ENCODE assay signal across 12 cellular contexts in the genomic region with DNA sequence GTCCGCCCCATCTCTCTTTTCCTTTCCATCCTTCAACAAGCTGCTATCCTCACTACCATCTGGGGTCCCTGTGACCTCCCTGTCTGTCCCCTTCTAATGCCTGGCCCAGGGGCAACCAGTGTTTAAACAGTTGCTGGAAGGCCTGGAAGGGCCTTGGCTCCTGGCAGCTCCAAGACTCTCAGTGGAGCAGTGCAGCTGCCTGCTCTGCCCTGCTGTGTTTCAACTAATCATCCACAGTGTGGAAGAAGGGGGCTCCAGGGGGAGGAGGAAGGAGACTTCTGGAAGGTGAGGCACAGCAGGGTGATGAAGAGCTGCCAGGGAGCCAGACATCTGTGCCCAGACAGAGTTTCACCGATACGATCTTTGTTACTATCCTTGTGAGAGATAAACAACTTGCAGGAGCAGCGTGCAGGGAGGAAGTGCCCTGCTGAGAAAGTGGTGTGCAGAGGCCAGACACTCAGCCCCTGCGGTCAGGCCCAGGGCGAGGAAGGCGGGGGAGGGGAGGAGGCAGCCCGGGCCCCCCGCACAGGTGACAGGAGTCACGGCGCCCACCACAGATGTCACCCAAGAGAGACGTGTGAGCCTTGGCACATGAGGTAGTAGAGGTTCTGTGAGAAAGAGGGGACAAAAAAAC.
DNase-seq lines count a peak whose midpoint lies in the region; ATAC-seq, FAIRE-seq and TF ChIP-seq lines count a peak whose summit lies in the region.
"Had no signal": no experiment of that assay in that cellular context is flagged by ENCODE, and none has a peak within 500 bp of the region (broad histone marks: within the 10 kb centered on the region; RNA-seq: fewer than 3 reads in every experiment).

No MANE protein-coding gene starts in this region.

- H4K20me1 ChIP-seq in HepG2 (ENCODE audit: insufficient read depth, low read length): no peaks in the 10 kb centered on the region

- WGBS in HepG2 (ENCODE audit: low lambda C conversion rate): 26% methylated on average over 12 of the region's 12 CpGs

- POLR2A ChIA-PET in CD4-positive, alpha-beta memory T cell (lab: Charles Lee; ENCODE audit: partially characterized antibody): interaction anchor here (0.8 to 6.8 kb wide), 18 partner anchors 10 to 1062 kb away, joined by 3 to 85 read pairs (median 6); partner anchors contain the start of gene BCL11B
- POLR2A ChIA-PET in HepG2 (lab: Yijun Ruan, JAX) (no interaction called here), Caco-2 (lab: Charles Lee) (no interaction called here)

- H3K9me3 ChIP-seq in CD4-positive, alpha-beta memory T cell (ENCODE audit: control insufficient read depth in 1 of 2, low read length in 2 of 2): no peaks in the 10 kb centered on the region
- H3K9me3 ChIP-seq in HepG2 (ENCODE audit: low read length): peaks cover 40% of the 10 kb centered on the region
- no peaks in the 10 kb centered on the region for H3K9me3 ChIP-seq in Caco-2
- H3K9me3 ChIP-seq: right lobe of liver had no signal

- intact Hi-C loops in CD4-positive, alpha-beta memory T cell (cut with micrococcal nuclease): loop anchor here (1.0 kb wide), 1 partner anchor 13 kb away; no protein-coding TSS in a partner anchor
- intact Hi-C loops in activated T-helper 1 cell treated with anti-CD3 and anti-CD28 coated beads, Interleukin-12 subunit alpha, Interleukin-12 subunit beta, Interleukin-2, Interleukin-4 antibody, amounts not matched to agents 30 ng/mL and 10 ng/mL and 1 ng/mL, durations not matched to agents 14 hours and 24 hours and 36 hours (cut with micrococcal nuclease): loop anchor here (2.0 kb wide), 1 partner anchor 15 kb away; no protein-coding TSS in a partner anchor
- intact Hi-C loops in HepG2 (cut with micrococcal nuclease; ENCODE audit: unreplicated experiment) (no loop called here), Caco-2 (cut with micrococcal nuclease; ENCODE audit: unreplicated experiment) (no loop called here)

- TF ChIP-seq EP300 in HepG2 (IDR thresholded peaks at IDR 0.05; ENCODE audit: low read depth in 2 of 2, low read length in 2 of 2) (no peak), HepG2 (CRISPR knock-in tag; IDR thresholded peaks at IDR 0.05; ENCODE audit: borderline replicate concordance) (no peak)

- no peak overlapping the region for H3K9ac ChIP-seq in HepG2 (ENCODE audit: insufficient read depth, low read depth, low read length)

- no peaks in the 10 kb centered on the region for H3K27me3 Mint-ChIP-seq in CD4-positive, alpha-beta memory T cell
- no peaks in the 10 kb centered on the region for H3K27me3 Mint-ChIP-seq in T-helper 1 cell treated with Interleukin-12 subunit alpha and Interleukin-12 subunit beta and Interleukin-4 antibody, amounts not matched to agents 30 μg/mL and 1 μg/mL, for 36 hours (ENCODE audit: low read depth)
- peaks cover 3% of the 10 kb centered on the region for H3K27me3 Mint-ChIP-seq in activated T-helper 1 cell treated with anti-CD3 and anti-CD28 coated beads, Interleukin-12 subunit alpha, Interleukin-12 subunit beta, Interleukin-2, Interleukin-4 antibody, amounts not matched to agents 30 ng/mL and 10 ng/mL and 1 ng/mL, durations not matched to agents 14 hours and 24 hours and 36 hours (ENCODE audit: insufficient read depth)
- H3K27me3 Mint-ChIP-seq in Caco-2 (ENCODE audit: insufficient read depth, unreplicated experiment): peaks cover 8% of the 10 kb centered on the region

- no peak overlapping the region for H3K4me2 ChIP-seq in HepG2 (ENCODE audit: low read depth, low read length)

- no peaks in the 10 kb centered on the region for H3K36me3 Mint-ChIP-seq in CD4-positive, alpha-beta memory T cell
- H3K36me3 Mint-ChIP-seq in T-helper 1 cell treated with Interleukin-12 subunit alpha and Interleukin-12 subunit beta and Interleukin-4 antibody, amounts not matched to agents 30 μg/mL and 1 μg/mL, for 36 hours (ENCODE audit: low read depth): peaks cover 3% of the 10 kb centered on the region
- peaks cover 4% of the 10 kb centered on the region for H3K36me3 Mint-ChIP-seq in activated T-helper 1 cell treated with anti-CD3 and anti-CD28 coated beads, Interleukin-12 subunit alpha, Interleukin-12 subunit beta, Interleukin-2, Interleukin-4 antibody, amounts not matched to agents 30 ng/mL and 10 ng/mL and 1 ng/mL, durations not matched to agents 14 hours and 24 hours and 36 hours (ENCODE audit: low read depth)
- no peaks in the 10 kb centered on the region for H3K36me3 Mint-ChIP-seq in Caco-2 (ENCODE audit: insufficient read depth, unreplicated experiment)

- in situ Hi-C loops in HepG2 (cut with HindIII; ENCODE audit: extremely low pct_ligation_motif_present, low pct_unique_long_range_greater_than_20kb): no loop called here

- TF ChIP-seq RAD21 in HepG2 (CRISPR knock-in tag; IDR thresholded peaks at IDR 0.05): no peak

- CTCF ChIA-PET in CD4-positive, alpha-beta memory T cell (lab: Charles Lee; ENCODE audit: partially characterized antibody): interaction anchor here (0.9 to 2.5 kb wide), 8 partner anchors 11 to 1057 kb away, joined by 3 to 11 read pairs (median 4); no protein-coding TSS in a partner anchor
- CTCF ChIA-PET in HepG2 (lab: Yijun Ruan, JAX; ENCODE audit: low intra/inter-chr PET ratio, low total read pairs) (no interaction called here), Caco-2 (lab: Charles Lee) (no interaction called here)

- peak overlapping the region; percentile 92 to 97 (median 96) for H3K27ac Mint-ChIP-seq in CD4-positive, alpha-beta memory T cell
- H3K27ac Mint-ChIP-seq in T-helper 1 cell treated with Interleukin-12 subunit alpha and Interleukin-12 subunit beta and Interleukin-4 antibody, amounts not matched to agents 30 μg/mL and 1 μg/mL, for 36 hours: peak overlapping the region; percentile 79
- H3K27ac Mint-ChIP-seq in activated T-helper 1 cell treated with anti-CD3 and anti-CD28 coated beads, Interleukin-12 subunit alpha, Interleukin-12 subunit beta, Interleukin-2, Interleukin-4 antibody, amounts not matched to agents 30 ng/mL and 10 ng/mL and 1 ng/mL, durations not matched to agents 14 hours and 24 hours and 36 hours: peak overlapping the region; percentile 82
- no peak overlapping the region for H3K27ac Mint-ChIP-seq in Caco-2 (ENCODE audit: unreplicated experiment)

- H3K4me1 ChIP-seq in CD4-positive, alpha-beta memory T cell (ENCODE audit: insufficient read depth, low read length): peaks cover 77% of the 10 kb centered on the region
- H3K4me1 ChIP-seq in HepG2 (ENCODE audit: insufficient read depth, low read length) (no peaks in the 10 kb centered on the region), Caco-2 (no peaks in the 10 kb centered on the region)
- H3K4me1 ChIP-seq: right lobe of liver had no signal

- H3K36me3 ChIP-seq in CD4-positive, alpha-beta memory T cell (ENCODE audit: insufficient read depth, low read length): no peaks in the 10 kb centered on the region
- H3K36me3 ChIP-seq in HepG2 (replicated peaks in 1 of 2; ENCODE audit: control insufficient read depth in 1 of 2, insufficient read depth in 2 of 2, low read length in 2 of 2) (no peaks in the 10 kb centered on the region), Caco-2 (ENCODE audit: control insufficient read depth, insufficient read depth, low read length) (no peaks in the 10 kb centered on the region)
- H3K36me3 ChIP-seq: right lobe of liver had no signal

- no peak overlapping the region for H2AFZ ChIP-seq in HepG2 (ENCODE audit: low read length)

- peak in 3 of 5 donors; percentile 34 to 49 (median 36) for DNase-seq in CD4-positive, alpha-beta memory T cell
- DNase-seq in activated T-helper 1 cell treated with anti-CD3 and anti-CD28 coated beads, Interleukin-12 subunit alpha, Interleukin-12 subunit beta, Interleukin-2, Interleukin-4 antibody, amounts not matched to agents 30 ng/mL and 10 ng/mL and 1 ng/mL, durations not matched to agents 14 hours and 24 hours and 36 hours (ENCODE audit: low spot score): peak; percentile 35
- DNase-seq in HepG2 (ENCODE audit: low spot score): no peak
- DNase-seq in Caco-2: no peak
- no peak for DNase-seq in NCI-H187 (lab: John Stamatoyannopoulos, UW)
- DNase-seq: cortex of kidney, NCI-H2029 treated with DMSO at 0.1 percent for 48 hours, right lobe of liver had no signal

- no peak for FAIRE-seq in HepG2 (lab: Jason Lieb, UNC)

- peak overlapping the region; percentile 36 to 87 (median 80) for H3K4me3 Mint-ChIP-seq in CD4-positive, alpha-beta memory T cell
- H3K4me3 Mint-ChIP-seq in T-helper 1 cell treated with Interleukin-12 subunit alpha and Interleukin-12 subunit beta and Interleukin-4 antibody, amounts not matched to agents 30 μg/mL and 1 μg/mL, for 36 hours: peak overlapping the region; percentile 33
- peak overlapping the region; percentile 45 for H3K4me3 Mint-ChIP-seq in activated T-helper 1 cell treated with anti-CD3 and anti-CD28 coated beads, Interleukin-12 subunit alpha, Interleukin-12 subunit beta, Interleukin-2, Interleukin-4 antibody, amounts not matched to agents 30 ng/mL and 10 ng/mL and 1 ng/mL, durations not matched to agents 14 hours and 24 hours and 36 hours
- no peak overlapping the region for H3K4me3 Mint-ChIP-seq in Caco-2 (ENCODE audit: unreplicated experiment)

- H3K4me1 Mint-ChIP-seq in CD4-positive, alpha-beta memory T cell: peaks cover 68 to 92% (median 80%) of the 10 kb centered on the region in 4 donors
- peaks cover 64% of the 10 kb centered on the region for H3K4me1 Mint-ChIP-seq in T-helper 1 cell treated with Interleukin-12 subunit alpha and Interleukin-12 subunit beta and Interleukin-4 antibody, amounts not matched to agents 30 μg/mL and 1 μg/mL, for 36 hours (ENCODE audit: low read depth)
- peaks cover 68% of the 10 kb centered on the region for H3K4me1 Mint-ChIP-seq in activated T-helper 1 cell treated with anti-CD3 and anti-CD28 coated beads, Interleukin-12 subunit alpha, Interleukin-12 subunit beta, Interleukin-2, Interleukin-4 antibody, amounts not matched to agents 30 ng/mL and 10 ng/mL and 1 ng/mL, durations not matched to agents 14 hours and 24 hours and 36 hours (ENCODE audit: low read depth)
- no peaks in the 10 kb centered on the region for H3K4me1 Mint-ChIP-seq in Caco-2 (ENCODE audit: low read depth, unreplicated experiment)

- peak overlapping the region in 1 of 2 donors; percentile 27 for H3K4me3 ChIP-seq in CD4-positive, alpha-beta memory T cell (ENCODE audit: low read length in 2 of 2)
- no peak overlapping the region for H3K4me3 ChIP-seq in HepG2 (replicated peaks in 1 of 3; ENCODE audit: insufficient read depth in 1 of 3, low read depth in 2 of 3, low read length in 3 of 3)
- no peak overlapping the region for H3K4me3 ChIP-seq in Caco-2 (ENCODE audit: low read depth, low read length)
- H3K4me3 ChIP-seq: lung, right lobe of liver had no signal

- no peaks in the 10 kb centered on the region for H3K9me3 Mint-ChIP-seq in CD4-positive, alpha-beta memory T cell
- H3K9me3 Mint-ChIP-seq in T-helper 1 cell treated with Interleukin-12 subunit alpha and Interleukin-12 subunit beta and Interleukin-4 antibody, amounts not matched to agents 30 μg/mL and 1 μg/mL, for 36 hours: no peaks in the 10 kb centered on the region
- H3K9me3 Mint-ChIP-seq in activated T-helper 1 cell treated with anti-CD3 and anti-CD28 coated beads, Interleukin-12 subunit alpha, Interleukin-12 subunit beta, Interleukin-2, Interleukin-4 antibody, amounts not matched to agents 30 ng/mL and 10 ng/mL and 1 ng/mL, durations not matched to agents 14 hours and 24 hours and 36 hours: no peaks in the 10 kb centered on the region
- H3K9me3 Mint-ChIP-seq in Caco-2 (ENCODE audit: unreplicated experiment): no peaks in the 10 kb centered on the region

- no peak for TF ChIP-seq POLR2A in HepG2 (IDR thresholded peaks at IDR 0.05; ENCODE audit: insufficient read depth in 1 of 2, low read depth in 2 of 2, low read length in 2 of 2)

- no TSS peak for BruUV-seq in HepG2 (replicated peaks; lab: Mats Ljungman, UMichigan)
- BruUV-seq in Caco-2 (replicated peaks; lab: Mats Ljungman, UMichigan): no TSS peak

- ATAC-seq in HepG2 (no peak), GM18511 (IDR thresholded peaks at IDR 0.05; ENCODE audit: unreplicated experiment) (no peak), GM18517 (IDR thresholded peaks at IDR 0.05; ENCODE audit: unreplicated experiment) (no peak)

- TF ChIP-seq CTCF in HepG2 (CRISPR knock-in tag; IDR thresholded peaks at IDR 0.05): no peak
- TF ChIP-seq CTCF in Caco-2 (IDR thresholded peaks at IDR 0.05; ENCODE audit: insufficient read depth in 1 of 2, low read depth in 1 of 2, low read length in 1 of 2, severe bottlenecking in 1 of 2, unreplicated experiment in 1 of 2): no peak

- H3K79me2 ChIP-seq in HepG2 (ENCODE audit: insufficient read depth, low read length): no peaks in the 10 kb centered on the region

- H3K27me3 ChIP-seq in CD4-positive, alpha-beta memory T cell (ENCODE audit: insufficient read depth, low read length): no peaks in the 10 kb centered on the region
- no peaks in the 10 kb centered on the region for H3K27me3 ChIP-seq in HepG2 (ENCODE audit: control insufficient read depth in 1 of 2, insufficient read depth in 2 of 2, low read length in 2 of 2)
- H3K27me3 ChIP-seq in Caco-2 (replicated peaks; ENCODE audit: control insufficient read depth, insufficient read depth, low read length): no peaks in the 10 kb centered on the region
- H3K27me3 ChIP-seq: right lobe of liver had no signal

- peak overlapping the region; percentile 38 for H3K27ac ChIP-seq in CD4-positive, alpha-beta memory T cell (ENCODE audit: low read depth, low read length)
- H3K27ac ChIP-seq in HepG2 (ENCODE audit: extremely low read length, insufficient read depth, low read length): no peak overlapping the region
- H3K27ac ChIP-seq: right lobe of liver had no signal

Comparison
In these comparisons a context has a peak if more than half of its experiments do, and no peak if none do; other contexts are left out.
1. DNase-seq: peak in CD4-positive, alpha-beta memory T cell (3 of 5) and activated T-helper 1 cell treated with anti-CD3 and anti-CD28 coated beads, Interleukin-12 subunit alpha, Interleukin-12 subunit beta, Interleukin-2, Interleukin-4 antibody, amounts not matched to agents 30 ng/mL and 10 ng/mL and 1 ng/mL, durations not matched to agents 14 hours and 24 hours and 36 hours (single experiment); none in HepG2 (single experiment), Caco-2 (0 of 2) and NCI-H187 (0 of 2).
2. intact Hi-C loops: an anchor here in CD4-positive, alpha-beta memory T cell (1.0 kb wide) and activated T-helper 1 cell treated with anti-CD3 and anti-CD28 coated beads, Interleukin-12 subunit alpha, Interleukin-12 subunit beta, Interleukin-2, Interleukin-4 antibody, amounts not matched to agents 30 ng/mL and 10 ng/mL and 1 ng/mL, durations not matched to agents 14 hours and 24 hours and 36 hours (2.0 kb wide); none called in HepG2 and Caco-2.